Comparison of ENCODE assay signal across 1 cellular context in the genomic region with DNA sequence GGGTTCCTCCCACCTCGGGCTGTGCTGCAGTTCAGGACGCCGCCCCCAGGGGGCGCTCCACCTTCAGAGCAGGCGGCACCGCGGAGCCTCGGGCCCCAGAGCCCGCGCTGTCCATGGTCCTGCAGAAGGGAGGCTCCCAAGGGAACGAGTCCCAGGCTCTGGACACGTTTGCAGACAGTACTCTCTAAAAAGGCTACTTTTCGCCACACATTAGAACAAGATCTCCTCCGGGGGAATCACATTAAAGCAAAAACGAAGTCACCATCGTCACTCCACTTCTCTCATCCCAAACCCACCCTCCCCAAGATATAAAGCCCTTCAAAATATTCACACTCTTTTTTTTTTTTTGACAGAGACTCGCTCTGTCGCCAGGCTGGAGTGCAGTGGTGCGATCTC.
TF ChIP-seq lines count a peak whose summit lies in the region.

No MANE protein-coding gene starts in this region.

TF ChIP-seq in K562, 482 proteins besides CTCF, POLR2A, EP300 and RAD21 (continued from another document and continues in another):
- TF ChIP-seq, protein P1, sequence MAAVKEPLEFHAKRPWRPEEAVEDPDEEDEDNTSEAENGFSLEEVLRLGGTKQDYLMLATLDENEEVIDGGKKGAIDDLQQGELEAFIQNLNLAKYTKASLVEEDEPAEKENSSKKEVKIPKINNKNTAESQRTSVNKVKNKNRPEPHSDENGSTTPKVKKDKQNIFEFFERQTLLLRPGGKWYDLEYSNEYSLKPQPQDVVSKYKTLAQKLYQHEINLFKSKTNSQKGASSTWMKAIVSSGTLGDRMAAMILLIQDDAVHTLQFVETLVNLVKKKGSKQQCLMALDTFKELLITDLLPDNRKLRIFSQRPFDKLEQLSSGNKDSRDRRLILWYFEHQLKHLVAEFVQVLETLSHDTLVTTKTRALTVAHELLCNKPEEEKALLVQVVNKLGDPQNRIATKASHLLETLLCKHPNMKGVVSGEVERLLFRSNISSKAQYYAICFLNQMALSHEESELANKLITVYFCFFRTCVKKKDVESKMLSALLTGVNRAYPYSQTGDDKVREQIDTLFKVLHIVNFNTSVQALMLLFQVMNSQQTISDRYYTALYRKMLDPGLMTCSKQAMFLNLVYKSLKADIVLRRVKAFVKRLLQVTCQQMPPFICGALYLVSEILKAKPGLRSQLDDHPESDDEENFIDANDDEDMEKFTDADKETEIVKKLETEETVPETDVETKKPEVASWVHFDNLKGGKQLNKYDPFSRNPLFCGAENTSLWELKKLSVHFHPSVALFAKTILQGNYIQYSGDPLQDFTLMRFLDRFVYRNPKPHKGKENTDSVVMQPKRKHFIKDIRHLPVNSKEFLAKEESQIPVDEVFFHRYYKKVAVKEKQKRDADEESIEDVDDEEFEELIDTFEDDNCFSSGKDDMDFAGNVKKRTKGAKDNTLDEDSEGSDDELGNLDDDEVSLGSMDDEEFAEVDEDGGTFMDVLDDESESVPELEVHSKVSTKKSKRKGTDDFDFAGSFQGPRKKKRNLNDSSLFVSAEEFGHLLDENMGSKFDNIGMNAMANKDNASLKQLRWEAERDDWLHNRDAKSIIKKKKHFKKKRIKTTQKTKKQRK (IDR thresholded peaks at IDR 0.05; ENCODE audit: borderline replicate concordance, low read depth, low read length), result no peak
- TF ChIP-seq PCBP1 (IDR thresholded peaks at IDR 0.05; ENCODE audit: low read depth, low read length, poor library complexity, severe bottlenecking), result no peak
- peak; percentile 75; the same call in 1 of the 2 replicates for TF ChIP-seq DMBX1 (CRISPR knock-in tag; IDR thresholded peaks at IDR 0.05; ENCODE audit: borderline replicate concordance)
- peak; percentile 55 for TF ChIP-seq KLF16 (IDR thresholded peaks at IDR 0.05)
- TF ChIP-seq HLTF (IDR thresholded peaks at IDR 0.05), result no peak
- peak; percentile 95 for TF ChIP-seq ARID2 (IDR thresholded peaks at IDR 0.05)
- no peak for TF ChIP-seq ZNF699 (CRISPR knock-in tag; IDR thresholded peaks at IDR 0.05; ENCODE audit: insufficient replicate concordance)
- TF ChIP-seq, protein P2, sequence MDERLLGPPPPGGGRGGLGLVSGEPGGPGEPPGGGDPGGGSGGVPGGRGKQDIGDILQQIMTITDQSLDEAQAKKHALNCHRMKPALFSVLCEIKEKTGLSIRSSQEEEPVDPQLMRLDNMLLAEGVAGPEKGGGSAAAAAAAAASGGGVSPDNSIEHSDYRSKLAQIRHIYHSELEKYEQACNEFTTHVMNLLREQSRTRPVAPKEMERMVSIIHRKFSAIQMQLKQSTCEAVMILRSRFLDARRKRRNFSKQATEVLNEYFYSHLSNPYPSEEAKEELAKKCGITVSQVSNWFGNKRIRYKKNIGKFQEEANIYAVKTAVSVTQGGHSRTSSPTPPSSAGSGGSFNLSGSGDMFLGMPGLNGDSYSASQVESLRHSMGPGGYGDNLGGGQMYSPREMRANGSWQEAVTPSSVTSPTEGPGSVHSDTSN (CRISPR knock-in tag; IDR thresholded peaks at IDR 0.05; ENCODE audit: low read depth), result no peak
- TF ChIP-seq, protein P2 (tag; conservative IDR thresholded peaks at IDR 0.05; ENCODE audit: low read depth), result no peak
- TF ChIP-seq POU5F1 (IDR thresholded peaks at IDR 0.05; ENCODE audit: borderline replicate concordance, low read depth, low read length, partially characterized antibody), result no peak
- TF ChIP-seq TAL1 (IDR thresholded peaks at IDR 0.05), result no peak
- TF ChIP-seq NR1H2 (CRISPR knock-in tag; IDR thresholded peaks at IDR 0.05), result peak; percentile 93; the same call in 1 of the 2 replicates
- TF ChIP-seq, protein P3, sequence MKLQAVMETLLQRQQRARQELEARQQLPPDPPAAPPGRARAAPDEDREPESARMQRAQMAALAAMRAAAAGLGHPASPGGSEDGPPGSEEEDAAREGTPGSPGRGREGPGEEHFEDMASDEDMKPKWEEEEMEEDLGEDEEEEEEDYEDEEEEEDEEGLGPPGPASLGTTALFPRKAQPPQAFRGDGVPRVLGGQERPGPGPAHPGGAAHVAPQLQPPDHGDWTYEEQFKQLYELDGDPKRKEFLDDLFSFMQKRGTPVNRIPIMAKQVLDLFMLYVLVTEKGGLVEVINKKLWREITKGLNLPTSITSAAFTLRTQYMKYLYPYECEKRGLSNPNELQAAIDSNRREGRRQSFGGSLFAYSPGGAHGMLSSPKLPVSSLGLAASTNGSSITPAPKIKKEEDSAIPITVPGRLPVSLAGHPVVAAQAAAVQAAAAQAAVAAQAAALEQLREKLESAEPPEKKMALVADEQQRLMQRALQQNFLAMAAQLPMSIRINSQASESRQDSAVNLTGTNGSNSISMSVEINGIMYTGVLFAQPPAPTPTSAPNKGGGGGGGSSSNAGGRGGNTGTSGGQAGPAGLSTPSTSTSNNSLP (IDR thresholded peaks at IDR 0.05; ENCODE audit: borderline replicate concordance, low read depth, low read length), result no peak
- no peak for TF ChIP-seq ZFX (CRISPR knock-in tag; IDR thresholded peaks at IDR 0.05)
- no peak for TF ChIP-seq HMGN3 (IDR thresholded peaks at IDR 0.05; ENCODE audit: borderline replicate concordance, extremely low read depth, insufficient read length, low read depth, low read length)
- no peak for TF ChIP-seq MAFK (IDR thresholded peaks at IDR 0.05; ENCODE audit: low read length)
- TF ChIP-seq CCAR2 (IDR thresholded peaks at IDR 0.05; ENCODE audit: low read depth, low read length), result no peak
- TF ChIP-seq SMARCA5 (IDR thresholded peaks at IDR 0.05), result no peak
- no peak for TF ChIP-seq NCOA2 (IDR thresholded peaks at IDR 0.05; ENCODE audit: partially characterized antibody in 2 of 2)
- TF ChIP-seq SPI1 (IDR thresholded peaks at IDR 0.05; ENCODE audit: borderline replicate concordance, low read depth, low read length), result no peak
- no peak for TF ChIP-seq ETS2 (tag; IDR thresholded peaks at IDR 0.05; ENCODE audit: borderline replicate concordance, poor library complexity, severe bottlenecking)
- no peak for TF ChIP-seq FOXM1 (IDR thresholded peaks at IDR 0.05; ENCODE audit: low read depth)
- TF ChIP-seq FOXM1 (CRISPR knock-in tag; IDR thresholded peaks at IDR 0.05; ENCODE audit: low read depth), result peak; percentile 97
- TF ChIP-seq, protein P4, sequence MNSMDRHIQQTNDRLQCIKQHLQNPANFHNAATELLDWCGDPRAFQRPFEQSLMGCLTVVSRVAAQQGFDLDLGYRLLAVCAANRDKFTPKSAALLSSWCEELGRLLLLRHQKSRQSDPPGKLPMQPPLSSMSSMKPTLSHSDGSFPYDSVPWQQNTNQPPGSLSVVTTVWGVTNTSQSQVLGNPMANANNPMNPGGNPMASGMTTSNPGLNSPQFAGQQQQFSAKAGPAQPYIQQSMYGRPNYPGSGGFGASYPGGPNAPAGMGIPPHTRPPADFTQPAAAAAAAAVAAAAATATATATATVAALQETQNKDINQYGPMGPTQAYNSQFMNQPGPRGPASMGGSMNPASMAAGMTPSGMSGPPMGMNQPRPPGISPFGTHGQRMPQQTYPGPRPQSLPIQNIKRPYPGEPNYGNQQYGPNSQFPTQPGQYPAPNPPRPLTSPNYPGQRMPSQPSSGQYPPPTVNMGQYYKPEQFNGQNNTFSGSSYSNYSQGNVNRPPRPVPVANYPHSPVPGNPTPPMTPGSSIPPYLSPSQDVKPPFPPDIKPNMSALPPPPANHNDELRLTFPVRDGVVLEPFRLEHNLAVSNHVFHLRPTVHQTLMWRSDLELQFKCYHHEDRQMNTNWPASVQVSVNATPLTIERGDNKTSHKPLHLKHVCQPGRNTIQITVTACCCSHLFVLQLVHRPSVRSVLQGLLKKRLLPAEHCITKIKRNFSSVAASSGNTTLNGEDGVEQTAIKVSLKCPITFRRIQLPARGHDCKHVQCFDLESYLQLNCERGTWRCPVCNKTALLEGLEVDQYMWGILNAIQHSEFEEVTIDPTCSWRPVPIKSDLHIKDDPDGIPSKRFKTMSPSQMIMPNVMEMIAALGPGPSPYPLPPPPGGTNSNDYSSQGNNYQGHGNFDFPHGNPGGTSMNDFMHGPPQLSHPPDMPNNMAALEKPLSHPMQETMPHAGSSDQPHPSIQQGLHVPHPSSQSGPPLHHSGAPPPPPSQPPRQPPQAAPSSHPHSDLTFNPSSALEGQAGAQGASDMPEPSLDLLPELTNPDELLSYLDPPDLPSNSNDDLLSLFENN (IDR thresholded peaks at IDR 0.05; ENCODE audit: low read depth in 2 of 2, low read length in 2 of 2), result 0 out of 4 replicates have a peak, but pooled peaks of 1 of the 2 experiments have one; percentile 43
- TF ChIP-seq ZNF133 (CRISPR knock-in tag; IDR thresholded peaks at IDR 0.05), result no peak
- no peak for TF ChIP-seq NCOA4 (IDR thresholded peaks at IDR 0.05; ENCODE audit: partially characterized antibody)
- TF ChIP-seq, protein P5, sequence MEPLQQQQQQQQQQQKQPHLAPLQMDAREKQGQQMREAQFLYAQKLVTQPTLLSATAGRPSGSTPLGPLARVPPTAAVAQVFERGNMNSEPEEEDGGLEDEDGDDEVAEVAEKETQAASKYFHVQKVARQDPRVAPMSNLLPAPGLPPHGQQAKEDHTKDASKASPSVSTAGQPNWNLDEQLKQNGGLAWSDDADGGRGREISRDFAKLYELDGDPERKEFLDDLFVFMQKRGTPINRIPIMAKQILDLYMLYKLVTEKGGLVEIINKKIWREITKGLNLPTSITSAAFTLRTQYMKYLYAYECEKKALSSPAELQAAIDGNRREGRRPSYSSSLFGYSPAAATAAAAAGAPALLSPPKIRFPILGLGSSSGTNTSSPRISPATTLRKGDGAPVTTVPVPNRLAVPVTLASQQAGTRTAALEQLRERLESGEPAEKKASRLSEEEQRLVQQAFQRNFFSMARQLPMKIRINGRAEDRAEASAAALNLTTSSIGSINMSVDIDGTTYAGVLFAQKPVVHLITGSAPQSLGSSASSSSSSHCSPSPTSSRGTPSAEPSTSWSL (CRISPR knock-in tag; IDR thresholded peaks at IDR 0.05; ENCODE audit: borderline replicate concordance), result no peak
- no peak for TF ChIP-seq ZFP36 (IDR thresholded peaks at IDR 0.05; ENCODE audit: low read depth, low read length, partially characterized antibody)
- TF ChIP-seq ZNF766 (CRISPR knock-in tag; conservative IDR thresholded peaks at IDR 0.05), result peak; percentile 81
- no peak for TF ChIP-seq BRD4 (IDR thresholded peaks at IDR 0.05)
